8 cellular contexts compared by ENCODE assay signal in genomic region chr16:87765776-87766484, GRCh38. TPM values are rescaled to one million over a fixed set of nuclear protein-coding genes. Genes with fewer than 3 reads are reported as not detected.
DNase-seq lines count a peak whose midpoint lies in the region; ATAC-seq and TF ChIP-seq lines count a peak whose summit lies in the region.

Gene KLHDC4 (minus strand): TSS chr16:87765986. CDS start chr16:87765890, 96 bp downstream.

- peaks cover 44% of the 10 kb centered on the region for H3K4me1 ChIP-seq in CD4-positive, alpha-beta memory T cell (ENCODE audit: insufficient read depth, low read length)
- H3K4me1 ChIP-seq in Peyer's patch (peaks cover 0 to 16% (median 4%) of the 10 kb centered on the region in 4 donors), muscle layer of colon (ENCODE audit: insufficient read depth, low read length) (peaks cover 6% of the 10 kb centered on the region)

- CTCF ChIA-PET in CD4-positive, alpha-beta memory T cell (lab: Charles Lee; ENCODE audit: partially characterized antibody) = interaction anchor here (0.8 to 4.1 kb wide), 7 partner anchors 9 to 215 kb away, joined by 3 to 34 read pairs (median 5); no protein-coding TSS in a partner anchor

- ATAC-seq in GM19452 (IDR thresholded peaks at IDR 0.05; ENCODE audit: unreplicated experiment) (peak; percentile 75), esophagus mucosa (peak; percentile 89)
- peak; percentile 87 to 91 for ATAC-seq in activated T-cell treated with anti-CD3 and anti-CD28 coated beads, Interleukin-2, amount 50 U/mL, for 4 hours

- no peaks in the 10 kb centered on the region for H3K27me3 Mint-ChIP-seq in CD4-positive, alpha-beta memory T cell
- H3K27me3 Mint-ChIP-seq in activated T-cell treated with anti-CD3 and anti-CD28 coated beads, Interleukin-2, amount 50 U/mL, for 4 hours (ENCODE audit: low read depth) = no peaks in the 10 kb centered on the region

- no peaks in the 10 kb centered on the region for H3K27me3 ChIP-seq in CD4-positive, alpha-beta memory T cell (ENCODE audit: insufficient read depth, low read length)
- no peaks in the 10 kb centered on the region for H3K27me3 ChIP-seq in Peyer's patch
- no peaks in the 10 kb centered on the region for H3K27me3 ChIP-seq in muscle layer of colon (ENCODE audit: control insufficient read depth in 1 of 2, insufficient read depth in 2 of 2, low read length in 2 of 2)

- POLR2A ChIA-PET in CD4-positive, alpha-beta memory T cell (lab: Charles Lee; ENCODE audit: partially characterized antibody) = interaction anchor here (0.5 to 3.2 kb wide), 24 partner anchors 8 to 938 kb away, joined by 3 to 23 read pairs (median 4); partner anchors contain the start of genes BANP, FBXO31 and SLC7A5

- H3K4me3 ChIP-seq in CD4-positive, alpha-beta memory T cell (ENCODE audit: low read length in 2 of 2) = peak within 1 kb of the TSS; percentile 7 to 80
- peak within 1 kb of the TSS; percentile 65 to 98 (median 92) for H3K4me3 ChIP-seq in Peyer's patch
- peak within 1 kb of the TSS; percentile 94 to 96 for H3K4me3 ChIP-seq in muscle layer of colon (ENCODE audit: low read depth in 1 of 2, low read length in 2 of 2)

- TF ChIP-seq CTCF in Peyer's patch (IDR thresholded peaks at IDR 0.05) = no peak

- H3K36me3 ChIP-seq in CD4-positive, alpha-beta memory T cell (ENCODE audit: insufficient read depth, low read length) = peaks cover 15% of the 10 kb centered on the region
- H3K36me3 ChIP-seq in Peyer's patch (peaks cover 0 to 18% (median 0%) of the 10 kb centered on the region in 3 donors), muscle layer of colon (ENCODE audit: insufficient read depth, low read length) (peaks cover 19% of the 10 kb centered on the region)

- peak within 1 kb of the TSS; percentile 85 for H3K27ac ChIP-seq in CD4-positive, alpha-beta memory T cell (ENCODE audit: low read depth, low read length)
- H3K27ac ChIP-seq in Peyer's patch (peak within 1 kb of the TSS; percentile 85 to 95 (median 88)), muscle layer of colon (ENCODE audit: low read depth, low read length) (peak within 1 kb of the TSS; percentile 76)

- peaks cover 25 to 51% (median 39%) of the 10 kb centered on the region in 4 donors for H3K4me1 Mint-ChIP-seq in CD4-positive, alpha-beta memory T cell
- H3K4me1 Mint-ChIP-seq in activated T-cell treated with anti-CD3 and anti-CD28 coated beads, Interleukin-2, amount 50 U/mL, for 4 hours (ENCODE audit: low read depth) = peaks cover 40% of the 10 kb centered on the region

- peak; percentile 87 to 91 (median 88) for DNase-seq in CD4-positive, alpha-beta memory T cell
- peak; percentile 77 for DNase-seq in HT1080 (ENCODE audit: low read depth)
- peak; percentile 91 to 96 (median 95) for DNase-seq in Peyer's patch
- peak; percentile 85 for DNase-seq in activated T-cell treated with anti-CD3 and anti-CD28 coated beads, Interleukin-2, amount 50 U/mL, for 4 hours
- DNase-seq in stimulated activated CD8-positive, alpha-beta memory T cell treated with anti-CD3 and anti-CD28 coated beads, Interleukin-7, amount 100 ng/mL, for 1 hour (ENCODE audit: low read depth in 2 of 2) = peak; percentile 78 to 80

- H3K4me3 Mint-ChIP-seq in CD4-positive, alpha-beta memory T cell = peak within 1 kb of the TSS; percentile 97 to 100 (median 100)
- H3K4me3 Mint-ChIP-seq in activated T-cell treated with anti-CD3 and anti-CD28 coated beads, Interleukin-2, amount 50 U/mL, for 4 hours = peak within 1 kb of the TSS; percentile 100

- no peaks in the 10 kb centered on the region for H3K9me3 ChIP-seq in CD4-positive, alpha-beta memory T cell (ENCODE audit: control insufficient read depth in 1 of 2, low read length in 2 of 2)
- no peaks in the 10 kb centered on the region for H3K9me3 ChIP-seq in Peyer's patch
- no peaks in the 10 kb centered on the region for H3K9me3 ChIP-seq in muscle layer of colon (ENCODE audit: low read length)

- peaks cover 0 to 4% (median 0%) of the 10 kb centered on the region in 8 donors for H3K9me3 Mint-ChIP-seq in CD4-positive, alpha-beta memory T cell
- no peaks in the 10 kb centered on the region for H3K9me3 Mint-ChIP-seq in activated T-cell treated with anti-CD3 and anti-CD28 coated beads, Interleukin-2, amount 50 U/mL, for 4 hours

- peak within 1 kb of the TSS; percentile 41 for H3K9ac ChIP-seq in muscle layer of colon (ENCODE audit: low read length)

- H3K27ac Mint-ChIP-seq in CD4-positive, alpha-beta memory T cell = peak within 1 kb of the TSS; percentile 98 to 100 (median 99)

- H3K36me3 Mint-ChIP-seq in CD4-positive, alpha-beta memory T cell = peaks cover 19 to 39% of the 10 kb centered on the region in 2 donors
- peaks cover 16% of the 10 kb centered on the region for H3K36me3 Mint-ChIP-seq in activated T-cell treated with anti-CD3 and anti-CD28 coated beads, Interleukin-2, amount 50 U/mL, for 4 hours (ENCODE audit: insufficient read depth)

- intact Hi-C loops in CD4-positive, alpha-beta memory T cell (cut with micrococcal nuclease) = loop anchor here (1.0 to 5.0 kb wide), 2 partner anchors 185 to 374 kb away; partner anchors contain the start of genes BANP and MAP1LC3B

- TF ChIP-seq POLR2A in Peyer's patch (IDR thresholded peaks at IDR 0.05) = peak; percentile 68 to 80

RNA-seq across cellular contexts. Expression of gene KLHDC4, which starts in this region (rescaled TPM):
- 10 to 100 TPM; 82.4 to 90.0 TPM for total RNA-seq in CD4-positive, alpha-beta memory T cell
- 10 to 100 TPM; 16.3 to 18.0 TPM for polyA plus RNA-seq in CD4-positive, alpha-beta memory T cell
- 28.7 and 29.7 TPM in 2 replicates for total RNA-seq in HT1080 (2014; rRNA removed; shearing (Covaris generic))
- 20.5 and 22.2 TPM in 2 replicates for polyA plus RNA-seq in HT1080 (2015; cell fraction: cytosol; rRNA removed)
- polyA plus RNA-seq in HT1080 (2015; cell fraction: nucleus; rRNA removed) = 91.3 and 93.4 TPM in 2 replicates
- total RNA-seq in Peyer's patch (100 to 1,000 TPM in 1 of 4 donors, 10 to 100 TPM in 3; 39.4 to 125 (median 63.6) TPM), esophagus mucosa (20.4 TPM)
- total RNA-seq in activated T-cell treated with anti-CD3 and anti-CD28 coated beads, Interleukin-2, amount 50 U/mL, for 4 hours = 10 to 100 TPM; 71.6 to 78.1 (median 76.0) TPM

Comparison
In these comparisons a context has a peak if more than half of its experiments do, and no peak if none do; other contexts are left out.
1. Peak in every context shown above with its lines: DNase-seq, ATAC-seq, H3K4me3 ChIP-seq and H3K27ac ChIP-seq.
2. H3K4me3 ChIP-seq: peak in every context shown above with its lines; median percentile 95 in muscle layer of colon; 92 in Peyer's patch; 44 in CD4-positive, alpha-beta memory T cell.